Comparison of ENCODE assay signal across 1 cellular context in genomic region chr2:85765081-85765731, GRCh38.
TF ChIP-seq lines count a peak whose summit lies in the region.

No MANE protein-coding gene starts in this region.

TF ChIP-seq in HEK293, 187 proteins besides CTCF, POLR2A, EP300 and RAD21 (continued from another document and continues in another):
- TF ChIP-seq, protein P1, sequence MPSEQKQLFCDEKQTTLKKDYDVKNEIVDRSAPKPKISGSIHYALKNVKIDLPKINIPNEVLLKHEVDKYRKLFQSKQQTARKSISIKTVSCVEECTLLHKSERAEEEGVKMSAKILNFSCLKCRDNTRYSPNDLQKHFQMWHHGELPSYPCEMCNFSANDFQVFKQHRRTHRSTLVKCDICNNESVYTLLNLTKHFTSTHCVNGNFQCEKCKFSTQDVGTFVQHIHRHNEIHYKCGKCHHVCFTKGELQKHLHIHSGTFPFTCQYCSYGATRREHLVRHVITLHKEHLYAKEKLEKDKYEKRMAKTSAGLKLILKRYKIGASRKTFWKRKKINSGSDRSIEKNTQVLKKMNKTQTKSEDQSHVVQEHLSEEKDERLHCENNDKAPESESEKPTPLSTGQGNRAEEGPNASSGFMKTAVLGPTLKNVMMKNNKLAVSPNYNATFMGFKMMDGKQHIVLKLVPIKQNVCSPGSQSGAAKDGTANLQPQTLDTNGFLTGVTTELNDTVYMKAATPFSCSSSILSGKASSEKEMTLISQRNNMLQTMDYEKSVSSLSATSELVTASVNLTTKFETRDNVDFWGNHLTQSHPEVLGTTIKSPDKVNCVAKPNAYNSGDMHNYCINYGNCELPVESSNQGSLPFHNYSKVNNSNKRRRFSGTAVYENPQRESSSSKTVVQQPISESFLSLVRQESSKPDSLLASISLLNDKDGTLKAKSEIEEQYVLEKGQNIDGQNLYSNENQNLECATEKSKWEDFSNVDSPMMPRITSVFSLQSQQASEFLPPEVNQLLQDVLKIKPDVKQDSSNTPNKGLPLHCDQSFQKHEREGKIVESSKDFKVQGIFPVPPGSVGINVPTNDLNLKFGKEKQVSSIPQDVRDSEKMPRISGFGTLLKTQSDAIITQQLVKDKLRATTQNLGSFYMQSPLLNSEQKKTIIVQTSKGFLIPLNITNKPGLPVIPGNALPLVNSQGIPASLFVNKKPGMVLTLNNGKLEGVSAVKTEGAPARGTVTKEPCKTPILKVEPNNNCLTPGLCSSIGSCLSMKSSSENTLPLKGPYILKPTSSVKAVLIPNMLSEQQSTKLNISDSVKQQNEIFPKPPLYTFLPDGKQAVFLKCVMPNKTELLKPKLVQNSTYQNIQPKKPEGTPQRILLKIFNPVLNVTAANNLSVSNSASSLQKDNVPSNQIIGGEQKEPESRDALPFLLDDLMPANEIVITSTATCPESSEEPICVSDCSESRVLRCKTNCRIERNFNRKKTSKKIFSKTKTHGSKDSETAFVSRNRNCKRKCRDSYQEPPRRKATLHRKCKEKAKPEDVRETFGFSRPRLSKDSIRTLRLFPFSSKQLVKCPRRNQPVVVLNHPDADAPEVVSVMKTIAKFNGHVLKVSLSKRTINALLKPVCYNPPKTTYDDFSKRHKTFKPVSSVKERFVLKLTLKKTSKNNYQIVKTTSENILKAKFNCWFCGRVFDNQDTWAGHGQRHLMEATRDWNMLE (tag by site-specific recombination; conservative IDR thresholded peaks at IDR 0.05; ENCODE audit: low read depth): no peak
- TF ChIP-seq, protein P2, sequence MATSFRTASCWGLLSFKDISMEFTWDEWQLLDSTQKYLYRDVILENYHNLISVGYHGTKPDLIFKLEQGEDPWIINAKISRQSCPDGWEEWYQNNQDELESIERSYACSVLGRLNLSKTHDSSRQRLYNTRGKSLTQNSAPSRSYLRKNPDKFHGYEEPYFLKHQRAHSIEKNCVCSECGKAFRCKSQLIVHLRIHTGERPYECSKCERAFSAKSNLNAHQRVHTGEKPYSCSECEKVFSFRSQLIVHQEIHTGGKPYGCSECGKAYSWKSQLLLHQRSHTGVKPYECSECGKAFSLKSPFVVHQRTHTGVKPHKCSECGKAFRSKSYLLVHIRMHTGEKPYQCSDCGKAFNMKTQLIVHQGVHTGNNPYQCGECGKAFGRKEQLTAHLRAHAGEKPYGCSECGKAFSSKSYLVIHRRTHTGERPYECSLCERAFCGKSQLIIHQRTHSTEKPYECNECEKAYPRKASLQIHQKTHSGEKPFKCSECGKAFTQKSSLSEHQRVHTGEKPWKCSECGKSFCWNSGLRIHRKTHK (tag by site-specific recombination; IDR thresholded peaks at IDR 0.05): no peak
- TF ChIP-seq EGR2 (tag by site-specific recombination; IDR thresholded peaks at IDR 0.05; ENCODE audit: low read depth) (peak; percentile 88), ZIC2 (tag by site-specific recombination; IDR thresholded peaks at IDR 0.05) (peak; percentile 66), ZNF324 (tag by site-specific recombination; IDR thresholded peaks at IDR 0.05) (no peak), HOXC10 (CRISPR knock-in tag; IDR thresholded peaks at IDR 0.05) (no peak), ELK4 (IDR thresholded peaks at IDR 0.05; ENCODE audit: borderline replicate concordance, low read depth, low read length) (no peak), ZNF654 (tag by site-specific recombination; IDR thresholded peaks at IDR 0.05; ENCODE audit: low read depth) (no peak), ZNF660 (tag by site-specific recombination; IDR thresholded peaks at IDR 0.05) (no peak), ZNF223 (tag by site-specific recombination; IDR thresholded peaks at IDR 0.05) (no peak), ZNF248 (tag by site-specific recombination; IDR thresholded peaks at IDR 0.05) (no peak), ZNF335 (tag by site-specific recombination; conservative IDR thresholded peaks at IDR 0.05) (peak; percentile 52), PRDM1 (tag by site-specific recombination; IDR thresholded peaks at IDR 0.05) (no peak), ZNF777 (tag by site-specific recombination; IDR thresholded peaks at IDR 0.05; ENCODE audit: borderline replicate concordance) (no peak), ZNF23 (tag by site-specific recombination; IDR thresholded peaks at IDR 0.05; ENCODE audit: borderline replicate concordance) (no peak), ZNF174 (tag by site-specific recombination; IDR thresholded peaks at IDR 0.05) (no peak), ZNF2 (tag by site-specific recombination; IDR thresholded peaks at IDR 0.05) (no peak), ZBTB7A (tag by site-specific recombination; IDR thresholded peaks at IDR 0.05; ENCODE audit: low read depth) (no peak), ZNF624 (tag by site-specific recombination; IDR thresholded peaks at IDR 0.05) (no peak), ZNF544 (tag by site-specific recombination; IDR thresholded peaks at IDR 0.05) (no peak), ZNF707 (tag by site-specific recombination; IDR thresholded peaks at IDR 0.05) (no peak), ZNF701 (tag by site-specific recombination; IDR thresholded peaks at IDR 0.05) (no peak), SP7 (tag by site-specific recombination; IDR thresholded peaks at IDR 0.05) (peak; percentile 77; the same call in 1 of the 2 replicates), ZNF362 (tag by site-specific recombination; IDR thresholded peaks at IDR 0.05) (no peak), KLF10 (tag by site-specific recombination; IDR thresholded peaks at IDR 0.05) (no peak), GLIS1 (tag by site-specific recombination; IDR thresholded peaks at IDR 0.05) (peak; percentile 95), ZBTB49 (tag by site-specific recombination; IDR thresholded peaks at IDR 0.05; ENCODE audit: low read depth) (no peak), ZNF664 (tag by site-specific recombination; IDR thresholded peaks at IDR 0.05) (no peak), ZNF792 (tag by site-specific recombination; IDR thresholded peaks at IDR 0.05) (no peak), ZNF416 (tag by site-specific recombination; IDR thresholded peaks at IDR 0.05) (no peak), IKZF3 (tag by site-specific recombination; IDR thresholded peaks at IDR 0.05) (no peak), REPIN1 (tag by site-specific recombination; IDR thresholded peaks at IDR 0.05; ENCODE audit: low read depth) (no peak), GLI4 (tag by site-specific recombination; IDR thresholded peaks at IDR 0.05) (no peak), ZNF221 (tag by site-specific recombination; IDR thresholded peaks at IDR 0.05; ENCODE audit: borderline replicate concordance) (no peak), ZNF843 (tag by site-specific recombination; IDR thresholded peaks at IDR 0.05) (no peak), TCF7L2 (IDR thresholded peaks at IDR 0.05; ENCODE audit: borderline replicate concordance, low read depth, low read length) (no peak), ZBTB48 (tag by site-specific recombination; IDR thresholded peaks at IDR 0.05) (0 out of 2 replicates have a peak, but pooled peaks have one; percentile 9), ZNF449 (tag by site-specific recombination; IDR thresholded peaks at IDR 0.05) (no peak), TSHZ1 (tag by site-specific recombination; IDR thresholded peaks at IDR 0.05; ENCODE audit: borderline replicate concordance) (peak; percentile 42; the same call in 1 of the 2 replicates), ZBTB17 (tag by site-specific recombination; IDR thresholded peaks at IDR 0.05) (peak; percentile 87)
- TF ChIP-seq, protein P3, sequence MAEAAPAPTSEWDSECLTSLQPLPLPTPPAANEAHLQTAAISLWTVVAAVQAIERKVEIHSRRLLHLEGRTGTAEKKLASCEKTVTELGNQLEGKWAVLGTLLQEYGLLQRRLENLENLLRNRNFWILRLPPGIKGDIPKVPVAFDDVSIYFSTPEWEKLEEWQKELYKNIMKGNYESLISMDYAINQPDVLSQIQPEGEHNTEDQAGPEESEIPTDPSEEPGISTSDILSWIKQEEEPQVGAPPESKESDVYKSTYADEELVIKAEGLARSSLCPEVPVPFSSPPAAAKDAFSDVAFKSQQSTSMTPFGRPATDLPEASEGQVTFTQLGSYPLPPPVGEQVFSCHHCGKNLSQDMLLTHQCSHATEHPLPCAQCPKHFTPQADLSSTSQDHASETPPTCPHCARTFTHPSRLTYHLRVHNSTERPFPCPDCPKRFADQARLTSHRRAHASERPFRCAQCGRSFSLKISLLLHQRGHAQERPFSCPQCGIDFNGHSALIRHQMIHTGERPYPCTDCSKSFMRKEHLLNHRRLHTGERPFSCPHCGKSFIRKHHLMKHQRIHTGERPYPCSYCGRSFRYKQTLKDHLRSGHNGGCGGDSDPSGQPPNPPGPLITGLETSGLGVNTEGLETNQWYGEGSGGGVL (tag by site-specific recombination; IDR thresholded peaks at IDR 0.05): no peak
- TF ChIP-seq, protein P4, sequence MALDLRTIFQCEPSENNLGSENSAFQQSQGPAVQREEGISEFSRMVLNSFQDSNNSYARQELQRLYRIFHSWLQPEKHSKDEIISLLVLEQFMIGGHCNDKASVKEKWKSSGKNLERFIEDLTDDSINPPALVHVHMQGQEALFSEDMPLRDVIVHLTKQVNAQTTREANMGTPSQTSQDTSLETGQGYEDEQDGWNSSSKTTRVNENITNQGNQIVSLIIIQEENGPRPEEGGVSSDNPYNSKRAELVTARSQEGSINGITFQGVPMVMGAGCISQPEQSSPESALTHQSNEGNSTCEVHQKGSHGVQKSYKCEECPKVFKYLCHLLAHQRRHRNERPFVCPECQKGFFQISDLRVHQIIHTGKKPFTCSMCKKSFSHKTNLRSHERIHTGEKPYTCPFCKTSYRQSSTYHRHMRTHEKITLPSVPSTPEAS (tag by site-specific recombination; IDR thresholded peaks at IDR 0.05): no peak
